ENCODE assay signal across 17 cellular contexts in genomic region chr1:152745289-152745704, GRCh38. TPM values are rescaled to one million over a fixed set of nuclear protein-coding genes. Genes with fewer than 3 reads are reported as not detected.
A peak's percentile ranks its signal among the peaks of the same experiment; 100 is the strongest.
DNase-seq lines count a peak whose midpoint lies in the region; ATAC-seq and TF ChIP-seq lines count a peak whose summit lies in the region.
"Had no signal": no experiment of that assay in that cellular context is flagged by ENCODE, and none has a peak within 500 bp of the region (broad histone marks: within the 10 kb centered on the region; RNA-seq: fewer than 3 reads in every experiment).

No MANE protein-coding gene starts in this region.

- H3K27ac Mint-ChIP-seq in chondrocyte (ENCODE audit: unreplicated experiment), result no peak overlapping the region
- H3K27ac Mint-ChIP-seq: activated CD4-positive, alpha-beta memory T cell treated with anti-CD3 and anti-CD28 coated beads for 36 hours; nephron progenitor cell had no signal

- POLR2A ChIA-PET in HCT116 (lab: Charles Lee), result no interaction called here

- no peaks in the 10 kb centered on the region for H3K36me3 ChIP-seq in HCT116 (ENCODE audit: control insufficient read depth in 1 of 2, insufficient read depth in 2 of 2, low read length in 2 of 2)
- H3K36me3 ChIP-seq: spleen, vagina had no signal

- H3K4me3 ChIP-seq in HCT116 (replicated peaks in 1 of 2; ENCODE audit: low read depth in 1 of 2, low read length in 2 of 2) (no peak overlapping the region), dorsolateral prefrontal cortex (no peak overlapping the region)
- H3K4me3 ChIP-seq: spleen, vagina had no signal

- H2AFZ ChIP-seq in HCT116 (ENCODE audit: low read depth, low read length, poor library complexity, severe bottlenecking), result peak overlapping the region; percentile 63

- no peaks in the 10 kb centered on the region for H3K4me1 Mint-ChIP-seq in chondrocyte (ENCODE audit: low read depth)
- H3K4me1 Mint-ChIP-seq: nephron progenitor cell had no signal

- no peaks in the 10 kb centered on the region for H3K9me2 ChIP-seq in HCT116 (ENCODE audit: insufficient read depth)

- H3K27me3 ChIP-seq in HCT116 (ENCODE audit: insufficient read depth, low read length), result peaks cover 26% of the 10 kb centered on the region
- H3K27me3 ChIP-seq in dorsolateral prefrontal cortex, result peaks cover 0 to 17% (median 4%) of the 10 kb centered on the region in 45 donors
- H3K27me3 ChIP-seq: vagina had no signal

- no peaks in the 10 kb centered on the region for H4K20me1 ChIP-seq in HCT116 (ENCODE audit: insufficient read depth)

- TF ChIP-seq POLR2A in HCT116 (IDR thresholded peaks at IDR 0.05; ENCODE audit: borderline replicate concordance, extremely low read depth, insufficient read depth, insufficient read length), result no peak

- DNase-seq in AG09319 (ENCODE audit: extremely low read depth, low read depth) (no peak), HCT116 (ENCODE audit: low read depth, low spot score) (peak; percentile 21), NCI-H748 (lab: John Stamatoyannopoulos, UW; ENCODE audit: unreplicated experiment) (peak; percentile 45), chondrocyte (ENCODE audit: low spot score) (no peak), NCI-H524 (lab: John Stamatoyannopoulos, UW) (no peak), dorsolateral prefrontal cortex (no peak), dedifferentiated amniotic fluid mesenchymal stem cell (ENCODE audit: extremely low spot score) (no peak)
- DNase-seq in stimulated activated naive CD4-positive, alpha-beta T cell (lab: John Stamatoyannopoulos, UW), result no peak
- DNase-seq: activated CD4-positive, alpha-beta memory T cell treated with anti-CD3 and anti-CD28 coated beads for 36 hours; activated naive CD4-positive, alpha-beta T cell treated with Interleukin-2 at 50 U/mL for 16 hours; kidney glomerular epithelial cell; NCI-H226; nephron progenitor cell; spleen had no signal

- intact Hi-C loops in HCT116 (cut with micrococcal nuclease) (loop anchor here (5.0 kb wide), 1 partner anchor 182 kb away; no protein-coding TSS in a partner anchor), dorsolateral prefrontal cortex (cut with DNase I) (no loop called here)

- peak; percentile 61; the same call in 1 of the 2 replicates for ATAC-seq in HCT116

- H3K27me3 Mint-ChIP-seq in chondrocyte (ENCODE audit: low read depth), result no peaks in the 10 kb centered on the region

- H3K9ac ChIP-seq in HCT116 (ENCODE audit: low read length), result no peak overlapping the region

- peak; percentile 1; the same call in 1 of the 2 replicates for TF ChIP-seq CTCF in AG09319 (IDR thresholded peaks at IDR 0.05; ENCODE audit: low read depth, low read length)
- peak; percentile 18 to 42 (median 38); a peak in 4 of 6 replicates for TF ChIP-seq CTCF in HCT116 (IDR thresholded peaks at IDR 0.05 in 2 of 3, conservative IDR thresholded peaks at IDR 0.05 in 1 of 3; ENCODE audit: borderline replicate concordance in 1 of 3, insufficient read depth in 1 of 3, low read depth in 2 of 3, low read length in 2 of 3)
- peak; percentile 19 for TF ChIP-seq CTCF in chondrocyte (IDR thresholded peaks at IDR 0.05)
- peak in 14 of 56 donors; percentile 6 to 25 (median 15) for TF ChIP-seq CTCF in dorsolateral prefrontal cortex (IDR thresholded peaks at IDR 0.05 in 54 of 56, conservative IDR thresholded peaks at IDR 0.05 in 2 of 56; ENCODE audit: low read depth in 1 of 56, partially characterized antibody in 56 of 56)

- no peaks in the 10 kb centered on the region for H3K4me1 ChIP-seq in HCT116 (ENCODE audit: control insufficient read depth in 1 of 2, insufficient read depth in 2 of 2, low read length in 2 of 2)
- H3K4me1 ChIP-seq: spleen, vagina had no signal

- H3K36me3 Mint-ChIP-seq in chondrocyte (ENCODE audit: low read depth), result peaks cover 1% of the 10 kb centered on the region
- H3K36me3 Mint-ChIP-seq: activated CD4-positive, alpha-beta memory T cell treated with anti-CD3 and anti-CD28 coated beads for 36 hours had no signal

- TF ChIP-seq RAD21 in HCT116 (IDR thresholded peaks at IDR 0.05; ENCODE audit: low read depth), result peak; percentile 47

- H3K79me2 ChIP-seq in HCT116 (ENCODE audit: insufficient read depth, low read length), result no peaks in the 10 kb centered on the region

- CTCF ChIA-PET in HCT116 (lab: Charles Lee), result no interaction called here

- no peak overlapping the region for H3K4me3 Mint-ChIP-seq in chondrocyte (ENCODE audit: unreplicated experiment)
- H3K4me3 Mint-ChIP-seq: activated CD4-positive, alpha-beta memory T cell treated with anti-CD3 and anti-CD28 coated beads for 36 hours; nephron progenitor cell had no signal

- no TSS peak for BruUV-seq in HCT116 (replicated peaks; lab: Mats Ljungman, UMichigan)

- H3K4me2 ChIP-seq in HCT116 (ENCODE audit: low read length), result no peak overlapping the region

- peaks cover 11% of the 10 kb centered on the region for H3K9me3 Mint-ChIP-seq in chondrocyte (ENCODE audit: low read depth)
- H3K9me3 Mint-ChIP-seq: activated CD4-positive, alpha-beta memory T cell treated with anti-CD3 and anti-CD28 coated beads for 36 hours had no signal

- H3K27ac ChIP-seq in HCT116 (ENCODE audit: low read depth, low read length) (no peak overlapping the region), dorsolateral prefrontal cortex (no peak overlapping the region)
- H3K27ac ChIP-seq: spleen, vagina had no signal

- H3K9me3 ChIP-seq in HCT116 (ENCODE audit: control insufficient read depth in 1 of 2, insufficient read depth in 1 of 2, low read depth in 1 of 2, low read length in 2 of 2), result no peaks in the 10 kb centered on the region
- H3K9me3 ChIP-seq: spleen, vagina had no signal

- RAD21 ChIA-PET in HCT116 (lab: Charles Lee; ENCODE audit: low non-redundant PET in 1 of 2, low total read pairs in 2 of 2, uncharacterized antibody in 2 of 2, unreplicated experiment in 2 of 2), result no interaction called here

TF ChIP-seq in HCT116, 20 proteins besides CTCF, POLR2A, EP300 and RAD21:
- no peak for TF ChIP-seq ZFX (IDR thresholded peaks at IDR 0.05)
- peak; percentile 59; the same call in 1 of the 2 replicates for TF ChIP-seq CEBPB (IDR thresholded peaks at IDR 0.05; ENCODE audit: low read depth)
- TF ChIP-seq, protein P1, sequence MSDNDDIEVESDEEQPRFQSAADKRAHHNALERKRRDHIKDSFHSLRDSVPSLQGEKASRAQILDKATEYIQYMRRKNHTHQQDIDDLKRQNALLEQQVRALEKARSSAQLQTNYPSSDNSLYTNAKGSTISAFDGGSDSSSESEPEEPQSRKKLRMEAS (IDR thresholded peaks at IDR 0.05), result 0 out of 2 replicates have a peak, but pooled peaks have one; percentile 12
- TF ChIP-seq JUND (IDR thresholded peaks at IDR 0.05), result no peak
TF ChIP-seq in HCT116: peak in this region for 2.

RNA-seq across cellular contexts. Expression of gene KPRP, which starts 12.5 kb away (rescaled TPM):
- total RNA-seq in HCT116 (2021; ENCODE audit: unreplicated experiment) (not detected), chondrocyte (not detected in 3 replicates), dorsolateral prefrontal cortex (not detected)
- not detected in 2 replicates for polyA plus RNA-seq in HCT116 (2012)
- total RNA-seq: activated CD4-positive, alpha-beta memory T cell treated with anti-CD3 and anti-CD28 coated beads for 36 hours; cerebellum; frontal cortex; spleen had no signal
- polyA plus RNA-seq: spleen had no signal

RNA-seq across cellular contexts. Expression of gene LCE1F, which starts 29.6 kb away (rescaled TPM):
- total RNA-seq in HCT116 (2021; ENCODE audit: unreplicated experiment), result not detected
- polyA plus RNA-seq in HCT116 (2012), result not detected in 2 replicates
- not detected in 3 replicates for total RNA-seq in chondrocyte
- not detected for total RNA-seq in dorsolateral prefrontal cortex
- total RNA-seq: activated CD4-positive, alpha-beta memory T cell treated with anti-CD3 and anti-CD28 coated beads for 36 hours; cerebellum; frontal cortex; spleen; vagina had no signal
- polyA plus RNA-seq: spleen had no signal

RNA-seq across cellular contexts. Expression of gene LCE4A, which starts 37.3 kb away (rescaled TPM):
- not detected for total RNA-seq in HCT116 (2021; ENCODE audit: unreplicated experiment)
- not detected in 2 replicates for polyA plus RNA-seq in HCT116 (2012)
- total RNA-seq in chondrocyte, result not detected in 3 replicates
- not detected for total RNA-seq in dorsolateral prefrontal cortex
- total RNA-seq: activated CD4-positive, alpha-beta memory T cell treated with anti-CD3 and anti-CD28 coated beads for 36 hours; cerebellum; frontal cortex; spleen; vagina had no signal
- polyA plus RNA-seq: spleen had no signal

RNA-seq across cellular contexts. Expression of gene LCE1E, which starts 40.8 kb away (rescaled TPM):
- total RNA-seq in HCT116 (2021; ENCODE audit: unreplicated experiment) (not detected), chondrocyte (not detected in 3 replicates), dorsolateral prefrontal cortex (not detected)
- polyA plus RNA-seq in HCT116 (2012), result 0.09 TPM in 1 of 2 replicates, not detected in the other
- total RNA-seq: activated CD4-positive, alpha-beta memory T cell treated with anti-CD3 and anti-CD28 coated beads for 36 hours; cerebellum; frontal cortex; spleen; vagina had no signal
- polyA plus RNA-seq: spleen had no signal

RNA-seq across cellular contexts. Expression of gene LCE2A, which starts 47.2 kb away (rescaled TPM):
- total RNA-seq in HCT116 (2021; ENCODE audit: unreplicated experiment) (not detected), chondrocyte (not detected in 3 replicates), dorsolateral prefrontal cortex (not detected)
- polyA plus RNA-seq in HCT116 (2012), result not detected in 2 replicates
- total RNA-seq: activated CD4-positive, alpha-beta memory T cell treated with anti-CD3 and anti-CD28 coated beads for 36 hours; cerebellum; frontal cortex; spleen; vagina had no signal
- polyA plus RNA-seq: spleen had no signal

Comparison
In these comparisons a context has a peak if more than half of its experiments do, and no peak if none do; other contexts are left out.
1. DNase-seq: peak in HCT116 (single experiment) and NCI-H748 (single experiment); none in AG09319 (single experiment), chondrocyte (single experiment), stimulated activated naive CD4-positive, alpha-beta T cell (0 of 6), NCI-H524 (0 of 2), dorsolateral prefrontal cortex (0 of 10) and dedifferentiated amniotic fluid mesenchymal stem cell (single experiment).